8 cellular contexts compared by ENCODE assay signal in the genomic region with DNA sequence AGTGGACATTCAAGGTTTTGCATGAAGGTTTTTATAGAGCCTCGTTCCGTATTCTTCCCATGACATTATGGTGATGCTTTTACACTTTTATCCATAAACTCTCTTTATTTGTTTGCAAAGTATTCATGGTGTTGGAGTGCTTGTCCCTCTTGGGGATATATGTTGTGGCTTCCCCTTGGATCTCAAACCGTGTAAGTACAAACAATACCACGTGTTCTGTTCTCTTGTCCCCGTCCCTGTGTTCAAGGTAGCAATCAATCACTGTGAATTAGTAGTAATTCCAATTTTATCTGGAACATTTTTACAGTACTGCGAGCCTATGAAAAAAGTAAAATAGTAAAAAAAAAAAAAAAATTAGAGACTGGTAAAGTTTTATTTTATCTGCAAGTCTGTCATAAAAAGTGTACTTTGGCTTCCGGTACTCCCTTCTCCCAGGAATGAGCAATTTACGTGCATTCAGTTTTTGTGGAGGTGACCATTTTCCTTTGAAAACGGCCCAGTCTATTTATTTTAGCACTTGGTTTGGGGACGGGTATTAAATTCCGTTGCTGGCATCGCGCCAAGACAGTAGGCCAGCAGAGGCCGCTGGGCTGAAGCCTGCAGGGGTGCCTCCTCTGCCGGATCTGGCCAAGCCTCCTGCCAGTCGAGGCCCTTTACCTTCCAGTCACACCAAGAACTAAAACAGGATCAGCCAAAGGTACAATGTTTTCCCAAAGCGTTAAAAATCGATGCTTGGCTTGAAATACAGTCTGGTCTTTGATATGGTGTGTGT.
DNase-seq lines count a peak whose midpoint lies in the region; ATAC-seq and TF ChIP-seq lines count a peak whose summit lies in the region.

No MANE protein-coding gene starts in this region.

- in situ Hi-C loops in GM13977 (cut with MboI; ENCODE audit: low pct_unique_long_range_greater_than_20kb, low sequenced_read_pairs, unreplicated experiment), result no loop called here

- TF ChIP-seq CTCF in GM13977 (IDR thresholded peaks at IDR 0.05; ENCODE audit: extremely low read depth, insufficient read depth, missing control alignments), result peak; percentile 34
- peak; percentile 41 for TF ChIP-seq CTCF in VCaP (conservative IDR thresholded peaks at IDR 0.05)

- DNase-seq in A172 (ENCODE audit: low spot score), result peak; percentile 48
- DNase-seq in GM13977 (ENCODE audit: low spot score), result peak; percentile 64
- peak; percentile 48 for DNase-seq in NCI-H2081 treated with DMSO at 0.1 percent for 48 hours (lab: John Stamatoyannopoulos, UW)
- DNase-seq in ecto neural progenitor cell (ENCODE audit: low spot score), result peak; percentile 73
- peak; percentile 89 for DNase-seq in left lobe of liver (ENCODE audit: low spot score)
- peak; percentile 12 for DNase-seq in stimulated activated CD4-positive, alpha-beta T cell treated with anti-CD3 and anti-CD28 coated beads, Interleukin-1b, Interleukin-23, amount 100 ng/mL, for 48 hours

- no peak overlapping the region for H3K27ac ChIP-seq in VCaP

- ATAC-seq in left lobe of liver (peak; percentile 100), GM19397 (IDR thresholded peaks at IDR 0.05; ENCODE audit: unreplicated experiment) (no peak)

Comparison
In these comparisons a context has a peak if more than half of its experiments do, and no peak if none do; other contexts are left out.
1. DNase-seq: peak in every context shown above with its lines; median percentile 89 in left lobe of liver; 73 in ecto neural progenitor cell; 64 in GM13977; 48 in A172; 48 in NCI-H2081 treated with DMSO at 0.1 percent for 48 hours; 12 in stimulated activated CD4-positive, alpha-beta T cell treated with anti-CD3 and anti-CD28 coated beads, Interleukin-1b, Interleukin-23, amount 100 ng/mL, for 48 hours.